ENCODE assay signal across 8 cellular contexts in genomic region chr18:59139291-59139614, GRCh38.
A peak's percentile ranks its signal among the peaks of the same experiment; 100 is the strongest.
DNase-seq lines count a peak whose midpoint lies in the region; ATAC-seq and TF ChIP-seq lines count a peak whose summit lies in the region.

No MANE protein-coding gene starts in this region.

- H3K27me3 ChIP-seq in OCI-LY3 (ENCODE audit: low read depth, low read length) (no peaks in the 10 kb centered on the region), muscle layer of colon (ENCODE audit: control insufficient read depth in 1 of 2, insufficient read depth in 2 of 2, low read length in 2 of 2) (peaks cover under 1 to 5% of the 10 kb centered on the region in 2 donors)

- TF ChIP-seq CTCF in OCI-LY3 (IDR thresholded peaks at IDR 0.05; ENCODE audit: low read depth, low read length): no peak

- DNase-seq in COLO829 (ENCODE audit: low spot score) (peak; percentile 97), HuH-7 (ENCODE audit: low spot score) (peak; percentile 74), activated T-cell treated with anti-CD3 and anti-CD28 coated beads for 48 hours (ENCODE audit: low read depth) (peak; percentile 84), erythroblast (lab: John Stamatoyannopoulos, UW) (peak; percentile 96 to 97)
- DNase-seq in stimulated activated CD8-positive, alpha-beta memory T cell treated with anti-CD3 and anti-CD28 coated beads, Interleukin-7, amount 100 ng/mL, for 4 hours (ENCODE audit: low read depth in 2 of 2): peak; percentile 85 to 90

- peak overlapping the region; percentile 94 for H3K9ac ChIP-seq in OCI-LY3 (ENCODE audit: low read length)
- H3K9ac ChIP-seq in muscle layer of colon (ENCODE audit: low read length): no peak overlapping the region

- peaks cover 10% of the 10 kb centered on the region for H4K20me1 ChIP-seq in OCI-LY3 (ENCODE audit: insufficient read depth, low read length)

- peak overlapping the region; percentile 81 for H3K4me3 ChIP-seq in OCI-LY3 (ENCODE audit: low read length)
- peak overlapping the region; percentile 61 to 74 for H3K4me3 ChIP-seq in muscle layer of colon (ENCODE audit: low read depth in 1 of 2, low read length in 2 of 2)

- H3K36me3 ChIP-seq in OCI-LY3 (replicated peaks; ENCODE audit: low read depth, low read length): peaks cover 3% of the 10 kb centered on the region
- no peaks in the 10 kb centered on the region for H3K36me3 ChIP-seq in muscle layer of colon (ENCODE audit: insufficient read depth, low read length)

- peak overlapping the region; percentile 70 for H3K4me2 ChIP-seq in OCI-LY3 (ENCODE audit: low read length)

- no peaks in the 10 kb centered on the region for H3K9me3 ChIP-seq in OCI-LY3 (ENCODE audit: insufficient read depth, low read length)
- no peaks in the 10 kb centered on the region for H3K9me3 ChIP-seq in muscle layer of colon (ENCODE audit: low read length)

- H3K4me1 ChIP-seq in OCI-LY3 (ENCODE audit: low read length): peaks cover 46% of the 10 kb centered on the region
- peaks cover 11% of the 10 kb centered on the region for H3K4me1 ChIP-seq in muscle layer of colon (ENCODE audit: insufficient read depth, low read length)

- H2AFZ ChIP-seq in OCI-LY3 (ENCODE audit: low read depth, low read length): peak overlapping the region; percentile 71

- peak; percentile 69 for ATAC-seq in GM21447 (IDR thresholded peaks at IDR 0.05; ENCODE audit: unreplicated experiment)

- peaks cover 47% of the 10 kb centered on the region for H3K79me2 ChIP-seq in OCI-LY3 (ENCODE audit: low read length)

- H3K27ac ChIP-seq in OCI-LY3 (ENCODE audit: low read length) (peak overlapping the region; percentile 88), muscle layer of colon (ENCODE audit: low read depth, low read length) (no peak overlapping the region)

- no peak for TF ChIP-seq POLR2A in erythroblast (IDR thresholded peaks at IDR 0.05; ENCODE audit: low read length)
